31 cellular contexts compared by ENCODE assay signal in genomic region chr17:74943808-74944522, GRCh38. TPM values are rescaled to one million over a fixed set of nuclear protein-coding genes. Genes with fewer than 3 reads are reported as not detected.
DNase-seq lines count a peak whose midpoint lies in the region; ATAC-seq, FAIRE-seq and TF ChIP-seq lines count a peak whose summit lies in the region.
"Had no signal": no experiment of that assay in that cellular context is flagged by ENCODE, and none has a peak within 500 bp of the region (broad histone marks: within the 10 kb centered on the region; RNA-seq: fewer than 3 reads in every experiment).

No MANE protein-coding gene starts in this region.

- H4K20me1 ChIP-seq in HCT116 (ENCODE audit: insufficient read depth) = no peaks in the 10 kb centered on the region
- H4K20me1 ChIP-seq: BLaER1 treated with 17β-estradiol and CSF1 and Interleukin-3, amounts not matched to agents 10 nM and 100 nM had no signal

- H3K4me1 ChIP-seq in HCT116 (ENCODE audit: control insufficient read depth in 1 of 2, insufficient read depth in 2 of 2, low read length in 2 of 2) (peaks cover 12 to 20% of the 10 kb centered on the region in 2 experiments), RWPE2 (ENCODE audit: insufficient read depth, poor library complexity, severe bottlenecking) (peaks cover 16% of the 10 kb centered on the region), foreskin keratinocyte (peaks cover 17% of the 10 kb centered on the region), small intestine (ENCODE audit: control insufficient read depth in 2 of 2, insufficient read depth in 1 of 2, low read depth in 1 of 2, low read length in 1 of 2) (peaks cover 0 to 4% of the 10 kb centered on the region in 2 donors)
- H3K4me1 ChIP-seq: stomach, uterus had no signal

- peaks cover 0 to 4% of the 10 kb centered on the region in 2 donors for H3K4me1 Mint-ChIP-seq in effector memory CD8-positive, alpha-beta T cell (ENCODE audit: low read depth in 2 of 2)
- H3K4me1 Mint-ChIP-seq: activated B cell treated with CpG ODN at 0.5 μM for 24 hours had no signal

- TF ChIP-seq CTCF in HCT116 (IDR thresholded peaks at IDR 0.05 in 2 of 3, conservative IDR thresholded peaks at IDR 0.05 in 1 of 3; ENCODE audit: borderline replicate concordance in 1 of 3, insufficient read depth in 1 of 3, low read depth in 2 of 3, low read length in 2 of 3) = no peak
- TF ChIP-seq CTCF in RWPE2 (IDR thresholded peaks at IDR 0.05; ENCODE audit: poor library complexity, severe bottlenecking) = no peak
- peak; percentile 12 for TF ChIP-seq CTCF in foreskin keratinocyte (conservative IDR thresholded peaks at IDR 0.05)

- CTCF ChIA-PET in HCT116 (lab: Charles Lee) = interaction anchor here (1.1 to 1.7 kb wide), 3 partner anchors 14 to 18 kb away, joined by 3 to 4 read pairs (median 4); no protein-coding TSS in a partner anchor

- H3K27me3 ChIP-seq in HCT116 (ENCODE audit: insufficient read depth, low read length) (no peaks in the 10 kb centered on the region), RWPE2 (ENCODE audit: insufficient read depth, poor library complexity, severe bottlenecking) (no peaks in the 10 kb centered on the region), foreskin keratinocyte (no peaks in the 10 kb centered on the region), small intestine (ENCODE audit: control insufficient read depth in 2 of 2, insufficient read depth in 2 of 2, low read length in 2 of 2) (peaks cover 0 to 5% of the 10 kb centered on the region in 2 donors)
- H3K27me3 ChIP-seq: uterus had no signal

- ATAC-seq in HCT116 (peak; percentile 91), RWPE2 (ENCODE audit: low read depth) (peak; percentile 97), foreskin keratinocyte (peak; percentile 99), HG02610 (IDR thresholded peaks at IDR 0.05; ENCODE audit: unreplicated experiment) (no peak)
- no peak for ATAC-seq in effector memory CD8-positive, alpha-beta T cell (replicated peaks)

- H3K36me3 Mint-ChIP-seq in effector memory CD8-positive, alpha-beta T cell (ENCODE audit: insufficient read depth) = no peaks in the 10 kb centered on the region
- H3K36me3 Mint-ChIP-seq: activated naive CD8-positive, alpha-beta T cell had no signal

- no peaks in the 10 kb centered on the region for H3K9me3 ChIP-seq in HCT116 (ENCODE audit: control insufficient read depth in 1 of 2, insufficient read depth in 1 of 2, low read depth in 1 of 2, low read length in 2 of 2)
- no peaks in the 10 kb centered on the region for H3K9me3 ChIP-seq in RWPE2 (ENCODE audit: severe bottlenecking)
- no peaks in the 10 kb centered on the region for H3K9me3 ChIP-seq in small intestine (ENCODE audit: control insufficient read depth, low read depth)
- H3K9me3 ChIP-seq: BLaER1 treated with 17β-estradiol and CSF1 and Interleukin-3, amounts not matched to agents 10 nM and 100 nM; neutrophil; stomach; uterus had no signal

- POLR2A ChIA-PET in HCT116 (lab: Charles Lee) = no interaction called here

- peak overlapping the region in 1 of 2 experiments; percentile 4; a peak in 1 of 4 replicates for H3K4me3 ChIP-seq in HCT116 (replicated peaks in 1 of 2; ENCODE audit: low read depth in 1 of 2, low read length in 2 of 2)
- no peak overlapping the region for H3K4me3 ChIP-seq in RWPE2 (ENCODE audit: severe bottlenecking)
- no peak overlapping the region for H3K4me3 ChIP-seq in small intestine (ENCODE audit: low read depth in 1 of 2, low read length in 2 of 2)
- H3K4me3 ChIP-seq: BLaER1 treated with 17β-estradiol and CSF1 and Interleukin-3, amounts not matched to agents 10 nM and 100 nM; dorsolateral prefrontal cortex; stomach; uterus had no signal

- no peaks in the 10 kb centered on the region for H3K9me2 ChIP-seq in HCT116 (ENCODE audit: insufficient read depth)

- H3K4me3 Mint-ChIP-seq in effector memory CD8-positive, alpha-beta T cell = no peak overlapping the region
- H3K4me3 Mint-ChIP-seq: activated B cell treated with CpG ODN at 0.5 μM for 24 hours; activated naive CD8-positive, alpha-beta T cell had no signal

- H3K36me3 ChIP-seq in HCT116 (ENCODE audit: control insufficient read depth in 1 of 2, insufficient read depth in 2 of 2, low read length in 2 of 2) (no peaks in the 10 kb centered on the region), RWPE2 (ENCODE audit: low read depth) (no peaks in the 10 kb centered on the region), small intestine (ENCODE audit: control insufficient read depth in 2 of 2, insufficient read depth in 2 of 2, low read length in 2 of 2) (peaks cover 0 to 2% of the 10 kb centered on the region in 2 donors)
- H3K36me3 ChIP-seq: BLaER1 treated with 17β-estradiol and CSF1 and Interleukin-3, amounts not matched to agents 10 nM and 100 nM; neutrophil; stomach; uterus had no signal

- intact Hi-C loops in HCT116 (cut with micrococcal nuclease) = no loop called here

- BruUV-seq in HCT116 (replicated peaks; lab: Mats Ljungman, UMichigan) = no TSS peak

- no peak overlapping the region for H3K27ac ChIP-seq in HCT116 (ENCODE audit: low read depth, low read length)
- H3K27ac ChIP-seq in RWPE2 (ENCODE audit: poor library complexity, severe bottlenecking) = peak overlapping the region; percentile 90
- peak overlapping the region; percentile 79 for H3K27ac ChIP-seq in foreskin keratinocyte
- H3K27ac ChIP-seq in small intestine (ENCODE audit: low read depth in 1 of 2, low read length in 1 of 2) = no peak overlapping the region
- H3K27ac ChIP-seq: dorsolateral prefrontal cortex, neutrophil, stomach, uterus had no signal

- no peak overlapping the region for H3K27ac Mint-ChIP-seq in effector memory CD8-positive, alpha-beta T cell
- H3K27ac Mint-ChIP-seq: activated B cell treated with CpG ODN at 0.5 μM for 24 hours; activated naive CD8-positive, alpha-beta T cell; progenitor cell of endocrine pancreas had no signal

- peak overlapping the region; percentile 64 for H3K4me2 ChIP-seq in HCT116 (ENCODE audit: low read length)

- no peak for TF ChIP-seq RAD21 in HCT116 (IDR thresholded peaks at IDR 0.05; ENCODE audit: low read depth)

- H3K9ac ChIP-seq in HCT116 (ENCODE audit: low read length) = peak overlapping the region; percentile 12
- H3K9ac ChIP-seq: BLaER1 treated with 17β-estradiol and CSF1 and Interleukin-3, amounts not matched to agents 10 nM and 100 nM had no signal

- DNase-seq in HCT116 (ENCODE audit: low read depth, low spot score) (no peak), RWPE2 (ENCODE audit: low spot score) (peak; percentile 99), foreskin keratinocyte (peak; percentile 99), small intestine (peak; percentile 60), globus pallidus (ENCODE audit: low spot score) (no peak), NCI-H345 treated with DMSO at 0.1 percent for 48 hours (lab: John Stamatoyannopoulos, UW; ENCODE audit: unreplicated experiment) (no peak)
- no peak for DNase-seq in effector memory CD8-positive, alpha-beta T cell
- DNase-seq: activated B cell treated with CpG ODN at 0.5 μM for 24 hours; activated CD4-positive, alpha-beta T cell treated with anti-CD3 and anti-CD28 coated beads, Interleukin-2, amount 50 U/mL, for 4 hours; activated CD8-positive, alpha-beta memory T cell treated with anti-CD3 and anti-CD28 coated beads, Interleukin-2, amount 50 U/mL, for 48 hours; COR-L47; DMS79; dorsolateral prefrontal cortex; GF-D8; NCI-H1092; NCI-H187; NCI-H2227 treated with DMSO at 0.1 percent for 48 hours; NCI-H774; SHP77; stimulated activated CD8-positive, alpha-beta memory T cell treated with anti-CD3 and anti-CD28 coated beads, Interleukin-4, amount 100 ng/mL, for 48 hours; stomach; uterus had no signal

- TF ChIP-seq POLR2A in HCT116 (IDR thresholded peaks at IDR 0.05; ENCODE audit: borderline replicate concordance, extremely low read depth, insufficient read depth, insufficient read length) = no peak

- H3K79me2 ChIP-seq in HCT116 (ENCODE audit: insufficient read depth, low read length) = no peaks in the 10 kb centered on the region

- H3K27me3 Mint-ChIP-seq in effector memory CD8-positive, alpha-beta T cell = peaks cover 13 to 62% of the 10 kb centered on the region in 2 donors

- no peak for FAIRE-seq in small intestine (lab: Jason Lieb, UNC)
- FAIRE-seq: astrocyte, frontal cortex, H1 had no signal

- peak overlapping the region; percentile 24 for H2AFZ ChIP-seq in HCT116 (ENCODE audit: low read depth, low read length, poor library complexity, severe bottlenecking)

- H3K9me3 Mint-ChIP-seq in effector memory CD8-positive, alpha-beta T cell = no peaks in the 10 kb centered on the region
- H3K9me3 Mint-ChIP-seq: activated B cell treated with CpG ODN at 0.5 μM for 24 hours had no signal

- RAD21 ChIA-PET in HCT116 (lab: Charles Lee; ENCODE audit: low non-redundant PET in 1 of 2, low total read pairs in 2 of 2, uncharacterized antibody in 2 of 2, unreplicated experiment in 2 of 2) = no interaction called here

- 28 to 49% (median 41%) methylated on average over 13 of the region's 13 CpGs for WGBS in small intestine, 3 donors

TF ChIP-seq in HCT116, 20 proteins besides CTCF, POLR2A, EP300 and RAD21 (continues in another document):
- no peak for TF ChIP-seq ZNF274 (IDR thresholded peaks at IDR 0.05; ENCODE audit: low read depth, low read length)

RNA-seq across cellular contexts. Expression of gene OTOP3, which starts 8.3 kb away (rescaled TPM):
- total RNA-seq in HCT116 (2021; ENCODE audit: unreplicated experiment) (not detected), foreskin keratinocyte (not detected in 2 replicates)
- not detected in 2 replicates for polyA plus RNA-seq in HCT116 (2012)
- polyA plus RNA-seq in foreskin keratinocyte (not detected in 2 replicates), small intestine (10 to 100 TPM in 2 of 3 donors, 1 to 10 TPM in 1; 6.4 to 35.7 (median 31.8) TPM)
- total RNA-seq: activated B cell treated with CpG ODN at 0.5 μM for 24 hours, astrocyte, dorsolateral prefrontal cortex, frontal cortex, H1, kidney epithelial cell, uterus had no signal

RNA-seq across cellular contexts. Expression of gene OTOP2, which starts 19.9 kb away (rescaled TPM):
- not detected for total RNA-seq in HCT116 (2021; ENCODE audit: unreplicated experiment)
- 0.04 and 0.07 TPM in 2 replicates for polyA plus RNA-seq in HCT116 (2012)
- total RNA-seq in foreskin keratinocyte = not detected in 2 replicates
- not detected in 2 replicates for polyA plus RNA-seq in foreskin keratinocyte
- polyA plus RNA-seq in small intestine = under 1 TPM; 0.22 to 0.54 (median 0.39) TPM
- total RNA-seq: activated B cell treated with CpG ODN at 0.5 μM for 24 hours, astrocyte, dorsolateral prefrontal cortex, frontal cortex, H1, kidney epithelial cell, progenitor cell of endocrine pancreas had no signal

RNA-seq across cellular contexts. Expression of gene USH1G, which starts 20.9 kb away (rescaled TPM):
- total RNA-seq in HCT116 (2021; ENCODE audit: unreplicated experiment) (3.1 TPM), foreskin keratinocyte (0.10 and 0.11 TPM in 2 replicates)
- polyA plus RNA-seq in HCT116 (2012) = 2.2 and 2.4 TPM in 2 replicates
- polyA plus RNA-seq in foreskin keratinocyte (0.04 and 0.08 TPM in 2 replicates), small intestine (under 1 TPM; 0.07 to 0.81 (median 0.45) TPM)
- total RNA-seq: activated B cell treated with CpG ODN at 0.5 μM for 24 hours, kidney epithelial cell had no signal

RNA-seq across cellular contexts. Expression of gene HID1, which starts 28.6 kb away (rescaled TPM):
- total RNA-seq in HCT116 (2021; ENCODE audit: unreplicated experiment) = 43.8 TPM
- polyA plus RNA-seq in HCT116 (2012) = 37.7 and 58.1 TPM in 2 replicates
- 0.07 and 0.10 TPM in 2 replicates for total RNA-seq in foreskin keratinocyte
- polyA plus RNA-seq in foreskin keratinocyte = 0.15 TPM in 1 of 2 replicates, not detected in the other
- 10 to 100 TPM; 37.1 to 60.4 (median 44.0) TPM for polyA plus RNA-seq in small intestine

RNA-seq across cellular contexts. Expression of gene CDR2L, which starts 43.5 kb away (rescaled TPM):
- total RNA-seq in HCT116 (2021; ENCODE audit: unreplicated experiment) (26.5 TPM), foreskin keratinocyte (9.7 and 10.1 TPM in 2 replicates)
- polyA plus RNA-seq in HCT116 (2012) = 16.9 and 17.4 TPM in 2 replicates
- polyA plus RNA-seq in foreskin keratinocyte (8.2 and 8.6 TPM in 2 replicates), small intestine (10 to 100 TPM; 25.4 to 39.6 (median 28.9) TPM)
- total RNA-seq: activated B cell treated with CpG ODN at 0.5 μM for 24 hours had no signal

Comparison
In these comparisons a context has a peak if more than half of its experiments do, and no peak if none do; other contexts are left out.
1. ATAC-seq: peak in HCT116 (single experiment), RWPE2 (single experiment) and foreskin keratinocyte (single experiment); none in HG02610 (single experiment) and effector memory CD8-positive, alpha-beta T cell (single experiment).
2. DNase-seq: peak in RWPE2 (single experiment), foreskin keratinocyte (2 of 2) and small intestine (single experiment); none in HCT116 (single experiment), globus pallidus (single experiment), effector memory CD8-positive, alpha-beta T cell (0 of 3) and NCI-H345 treated with DMSO at 0.1 percent for 48 hours (single experiment).
3. H3K27ac ChIP-seq: peak in RWPE2 (single experiment) and foreskin keratinocyte (single experiment); none in HCT116 (single experiment) and small intestine (0 of 2).